In genomic region chr13:75713852-75714251, GRCh38 we compare ENCODE assay signal across 19 cellular contexts.
DNase-seq lines count a peak whose midpoint lies in the region; ATAC-seq, FAIRE-seq and TF ChIP-seq lines count a peak whose summit lies in the region.
"Had no signal": no experiment of that assay in that cellular context is flagged by ENCODE, and none has a peak within 500 bp of the region (broad histone marks: within the 10 kb centered on the region; RNA-seq: fewer than 3 reads in every experiment).

No MANE protein-coding gene starts in this region.

- H3K36me3 ChIP-seq in astrocyte (ENCODE audit: insufficient read depth, low read length) (peaks cover 12% of the 10 kb centered on the region), lung (ENCODE audit: control insufficient read depth in 2 of 2, insufficient read depth in 2 of 2, low read length in 2 of 2) (no peaks in the 10 kb centered on the region), upper lobe of left lung (no peaks in the 10 kb centered on the region), esophagus squamous epithelium (no peaks in the 10 kb centered on the region)
- H3K36me3 ChIP-seq: BLaER1 treated with 17β-estradiol and CSF1 and Interleukin-3, amounts not matched to agents 10 nM and 100 nM; HAP-1 had no signal

- intact Hi-C loops in esophagus squamous epithelium (cut with DNase I) = no loop called here

- H3K4me1 ChIP-seq in astrocyte (ENCODE audit: insufficient read depth, low read length) = peaks cover 9% of the 10 kb centered on the region
- H3K4me1 ChIP-seq in lung (ENCODE audit: control insufficient read depth in 2 of 2, insufficient read depth in 2 of 2, low read length in 2 of 2) = no peaks in the 10 kb centered on the region
- H3K4me1 ChIP-seq in upper lobe of left lung = peaks cover 0 to 28% (median 18%) of the 10 kb centered on the region in 4 donors
- peaks cover 0 to 17% (median 4%) of the 10 kb centered on the region in 3 donors for H3K4me1 ChIP-seq in esophagus squamous epithelium
- H3K4me1 ChIP-seq: BLaER1 treated with 17β-estradiol and CSF1 and Interleukin-3, amounts not matched to agents 10 nM and 100 nM; HAP-1 had no signal

- WGBS in lung, 2 donors = 63 to 83% methylated on average over 2 of the region's 2 CpGs
- WGBS in upper lobe of left lung, 2 donors = 72 to 83% methylated on average over 2 of the region's 2 CpGs
- WGBS in esophagus squamous epithelium, 2 donors = 89 to 94% methylated on average over 2 of the region's 2 CpGs

- no peak overlapping the region for H3K9ac ChIP-seq in astrocyte (ENCODE audit: low read length)
- H3K9ac ChIP-seq: BLaER1 treated with 17β-estradiol and CSF1 and Interleukin-3, amounts not matched to agents 10 nM and 100 nM had no signal

- H3K27me3 Mint-ChIP-seq in astrocyte (ENCODE audit: low read depth, unreplicated experiment) = no peaks in the 10 kb centered on the region
- H3K27me3 Mint-ChIP-seq: B cell, IgD-negative memory B cell had no signal

- TF ChIP-seq POLR2A in H54 (IDR thresholded peaks at IDR 0.05; ENCODE audit: low read depth, low read length) = no peak
- no peak for TF ChIP-seq POLR2A in upper lobe of left lung (IDR thresholded peaks at IDR 0.05)
- TF ChIP-seq POLR2A in esophagus squamous epithelium (IDR thresholded peaks at IDR 0.05) = no peak

- H3K9me3 ChIP-seq in astrocyte (ENCODE audit: insufficient read depth, low read depth, low read length) (no peaks in the 10 kb centered on the region), lung (ENCODE audit: control insufficient read depth in 2 of 2, insufficient read depth in 1 of 2, low read length in 1 of 2) (no peaks in the 10 kb centered on the region), upper lobe of left lung (no peaks in the 10 kb centered on the region), esophagus squamous epithelium (no peaks in the 10 kb centered on the region)
- H3K9me3 ChIP-seq: HAP-1 had no signal

- H3K4me3 ChIP-seq in astrocyte (ENCODE audit: insufficient read depth, low read depth, low read length) = no peak overlapping the region
- no peak overlapping the region for H3K4me3 ChIP-seq in lung
- H3K4me3 ChIP-seq in upper lobe of left lung = no peak overlapping the region
- no peak overlapping the region for H3K4me3 ChIP-seq in esophagus squamous epithelium
- H3K4me3 ChIP-seq: BLaER1 treated with 17β-estradiol and CSF1 and Interleukin-3, amounts not matched to agents 10 nM and 100 nM; HAP-1 had no signal

- H3K4me2 ChIP-seq in astrocyte (ENCODE audit: low read length) = no peak overlapping the region
- H3K4me2 ChIP-seq: BLaER1 treated with 17β-estradiol and CSF1 and Interleukin-3, amounts not matched to agents 10 nM and 100 nM had no signal

- H3K4me1 Mint-ChIP-seq in astrocyte (ENCODE audit: low read depth, unreplicated experiment) = peaks cover 3% of the 10 kb centered on the region
- H3K4me1 Mint-ChIP-seq: B cell, IgD-negative memory B cell had no signal

- no peak overlapping the region for H3K27ac Mint-ChIP-seq in astrocyte (ENCODE audit: unreplicated experiment)
- H3K27ac Mint-ChIP-seq: B cell; CD8-positive, alpha-beta T cell; IgD-negative memory B cell had no signal

- no peak overlapping the region for H3K4me3 Mint-ChIP-seq in astrocyte (ENCODE audit: unreplicated experiment)
- H3K4me3 Mint-ChIP-seq: B cell; CD8-positive, alpha-beta T cell; IgD-negative memory B cell had no signal

- peaks cover 14% of the 10 kb centered on the region for H3K36me3 Mint-ChIP-seq in astrocyte (ENCODE audit: low read depth, unreplicated experiment)
- H3K36me3 Mint-ChIP-seq: CD8-positive, alpha-beta T cell had no signal

- peak in 2 of 4 donors; percentile 47 to 74 for TF ChIP-seq EP300 in upper lobe of left lung (IDR thresholded peaks at IDR 0.05)

- ATAC-seq in lung (ENCODE audit: insufficient read depth, low FRiP score) (peak; percentile 86), upper lobe of left lung (ENCODE audit: low FRiP score in 2 of 2) (peak; percentile 48 to 82)
- ATAC-seq: CD8-positive, alpha-beta T cell had no signal

- peaks cover 64% of the 10 kb centered on the region for H3K79me2 ChIP-seq in astrocyte (ENCODE audit: insufficient read depth, low read length)

- FAIRE-seq in H54 (lab: Jason Lieb, UNC) (peak; percentile 38), astrocyte (lab: Jason Lieb, UNC) (peak; percentile 43)
- FAIRE-seq: G401.6, H1 had no signal

- peaks cover 2% of the 10 kb centered on the region for H3K9me3 Mint-ChIP-seq in astrocyte (ENCODE audit: unreplicated experiment)
- H3K9me3 Mint-ChIP-seq: CD8-positive, alpha-beta T cell; IgD-negative memory B cell had no signal

- DNase-seq in H54 (ENCODE audit: insufficient read length, low spot score) = no peak
- no peak for DNase-seq in astrocyte (ENCODE audit: low read depth)
- no peak for DNase-seq in lung (ENCODE audit: low spot score)
- DNase-seq in upper lobe of left lung = no peak
- no peak for DNase-seq in esophagus squamous epithelium (lab: John Stamatoyannopoulos, UW)
- DNase-seq in COLO829 (ENCODE audit: low spot score) = no peak
- no peak for DNase-seq in NCI-H2029 treated with DMSO at 0.1 percent for 48 hours (lab: John Stamatoyannopoulos, UW)
- no peak for DNase-seq in cerebellar cortex (ENCODE audit: low spot score)
- DNase-seq: CD8-positive, alpha-beta T cell; COR-L47; DMS 273 treated with DMSO at 0.1 percent for 48 hours; KBM-7 had no signal

- peaks cover 35% of the 10 kb centered on the region for H4K20me1 ChIP-seq in astrocyte (ENCODE audit: insufficient read depth, low read length)
- H4K20me1 ChIP-seq: BLaER1 treated with 17β-estradiol and CSF1 and Interleukin-3, amounts not matched to agents 10 nM and 100 nM had no signal

- TF ChIP-seq CTCF in astrocyte (IDR thresholded peaks at IDR 0.05; ENCODE audit: insufficient read depth, low read depth, low read length) = no peak
- TF ChIP-seq CTCF in lung (IDR thresholded peaks at IDR 0.05; ENCODE audit: control extremely low read depth, extremely low read depth) = no peak
- no peak for TF ChIP-seq CTCF in upper lobe of left lung (IDR thresholded peaks at IDR 0.05)
- no peak for TF ChIP-seq CTCF in esophagus squamous epithelium (IDR thresholded peaks at IDR 0.05)

- no peaks in the 10 kb centered on the region for H3K27me3 ChIP-seq in astrocyte (ENCODE audit: insufficient read depth, low read length)
- H3K27me3 ChIP-seq in lung (ENCODE audit: control insufficient read depth, insufficient read depth) = no peaks in the 10 kb centered on the region
- no peaks in the 10 kb centered on the region for H3K27me3 ChIP-seq in upper lobe of left lung
- no peaks in the 10 kb centered on the region for H3K27me3 ChIP-seq in esophagus squamous epithelium
- H3K27me3 ChIP-seq: BLaER1 treated with 17β-estradiol and CSF1 and Interleukin-3, amounts not matched to agents 10 nM and 100 nM had no signal

- H2AFZ ChIP-seq in astrocyte (ENCODE audit: low read depth, low read length) = no peak overlapping the region

- H3K27ac ChIP-seq in astrocyte (ENCODE audit: low read depth, low read length) (no peak overlapping the region), lung (ENCODE audit: low read depth in 1 of 2, low read length in 1 of 2) (no peak overlapping the region), upper lobe of left lung (peak overlapping the region in 1 of 4 donors; percentile 19), esophagus squamous epithelium (no peak overlapping the region)
- H3K27ac ChIP-seq: BLaER1 treated with 17β-estradiol and CSF1 and Interleukin-3, amounts not matched to agents 10 nM and 100 nM; HL-60 had no signal
